8 cellular contexts compared by ENCODE assay signal in the genomic region with DNA sequence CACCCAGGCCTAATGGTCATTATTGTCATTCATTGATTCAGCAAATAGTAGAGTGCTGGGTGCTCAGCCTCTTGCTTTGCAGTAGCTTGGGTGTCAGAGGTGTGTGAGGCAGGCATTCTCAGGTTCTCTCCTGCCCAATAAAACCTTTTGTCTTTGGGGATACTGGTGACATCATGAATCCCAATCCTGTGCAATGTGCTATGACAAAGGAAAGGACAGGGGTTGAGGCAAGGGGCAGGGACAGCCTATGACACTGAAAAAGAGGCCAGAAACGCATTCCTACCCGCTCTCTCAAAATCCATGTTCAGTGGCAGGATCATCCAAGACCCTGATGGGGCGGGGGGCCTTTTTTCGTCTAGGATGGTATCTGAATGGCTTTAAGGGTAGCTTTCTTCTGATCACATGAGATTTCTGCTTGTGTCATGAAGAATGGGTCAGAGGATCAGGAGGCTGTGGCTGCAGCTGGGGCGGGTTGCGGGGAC. TPM values are rescaled to one million over a fixed set of nuclear protein-coding genes. Genes with fewer than 3 reads are reported as not detected.
DNase-seq lines count a peak whose midpoint lies in the region; ATAC-seq and TF ChIP-seq lines count a peak whose summit lies in the region.

No MANE protein-coding gene starts in this region.

- peaks cover 23% of the 10 kb centered on the region for H3K4me1 Mint-ChIP-seq in stimulated activated naive CD8-positive, alpha-beta T cell treated with anti-CD3 and anti-CD28 coated beads, Interleukin-15, Interleukin-2, amounts not matched to agents 100 ng/mL and 50 ng/mL, for 24 hours (ENCODE audit: low read depth)
- peaks cover 8% of the 10 kb centered on the region for H3K4me1 Mint-ChIP-seq in memory B cell

- peaks cover 10% of the 10 kb centered on the region for H3K36me3 Mint-ChIP-seq in stimulated activated naive CD8-positive, alpha-beta T cell treated with anti-CD3 and anti-CD28 coated beads, Interleukin-15, Interleukin-2, amounts not matched to agents 100 ng/mL and 50 ng/mL, for 24 hours (ENCODE audit: low read depth)
- no peaks in the 10 kb centered on the region for H3K36me3 Mint-ChIP-seq in memory B cell

- no peak for ATAC-seq in stimulated activated naive CD8-positive, alpha-beta T cell treated with anti-CD3 and anti-CD28 coated beads, Interleukin-15, Interleukin-2, amounts not matched to agents 100 U/mL and 50 U/mL, for 24 hours
- ATAC-seq in body of pancreas (no peak), memory B cell (ENCODE audit: low read depth) (no peak), GM21367 (IDR thresholded peaks at IDR 0.05; ENCODE audit: unreplicated experiment) (no peak), HG03159 (IDR thresholded peaks at IDR 0.05; ENCODE audit: unreplicated experiment) (no peak), HG02588 (IDR thresholded peaks at IDR 0.05; ENCODE audit: unreplicated experiment) (no peak)

- H3K4me1 ChIP-seq in body of pancreas, result peaks cover 25% of the 10 kb centered on the region

- no peaks in the 10 kb centered on the region for H3K9me3 ChIP-seq in body of pancreas

- H3K4me3 ChIP-seq in body of pancreas, result no peak overlapping the region

- H3K9me3 Mint-ChIP-seq in stimulated activated naive CD8-positive, alpha-beta T cell treated with anti-CD3 and anti-CD28 coated beads, Interleukin-15, Interleukin-2, amounts not matched to agents 100 ng/mL and 50 ng/mL, for 24 hours, result no peaks in the 10 kb centered on the region
- H3K9me3 Mint-ChIP-seq in memory B cell, result no peaks in the 10 kb centered on the region

- no peaks in the 10 kb centered on the region for H3K27me3 Mint-ChIP-seq in stimulated activated naive CD8-positive, alpha-beta T cell treated with anti-CD3 and anti-CD28 coated beads, Interleukin-15, Interleukin-2, amounts not matched to agents 100 ng/mL and 50 ng/mL, for 24 hours
- H3K27me3 Mint-ChIP-seq in memory B cell, result no peaks in the 10 kb centered on the region

- H3K27me3 ChIP-seq in body of pancreas, result no peaks in the 10 kb centered on the region

- H3K4me3 Mint-ChIP-seq in stimulated activated naive CD8-positive, alpha-beta T cell treated with anti-CD3 and anti-CD28 coated beads, Interleukin-15, Interleukin-2, amounts not matched to agents 100 ng/mL and 50 ng/mL, for 24 hours, result peak overlapping the region; percentile 93
- peak overlapping the region; percentile 93 for H3K4me3 Mint-ChIP-seq in memory B cell

- intact Hi-C loops in body of pancreas (cut with DNase I), result no loop called here

- peak overlapping the region; percentile 73 to 93 (median 90) for H3K27ac ChIP-seq in body of pancreas

- DNase-seq in stimulated activated naive CD8-positive, alpha-beta T cell treated with anti-CD3 and anti-CD28 coated beads, Interleukin-15, Interleukin-2, amounts not matched to agents 100 U/mL and 50 U/mL, for 24 hours, result no peak
- DNase-seq in body of pancreas, result no peak
- DNase-seq in memory B cell (ENCODE audit: low spot score in 2 of 2), result no peak
- DNase-seq in hepatic stellate cell (ENCODE audit: low spot score), result no peak

- H3K36me3 ChIP-seq in body of pancreas (replicated peaks in 1 of 2; ENCODE audit: insufficient read depth in 1 of 2, low read depth in 2 of 2), result no peaks in the 10 kb centered on the region

- 71 to 94% methylated on average over 3 to 6 of the region's 6 CpGs for WGBS in body of pancreas, 2 donors

- H3K27ac Mint-ChIP-seq in stimulated activated naive CD8-positive, alpha-beta T cell treated with anti-CD3 and anti-CD28 coated beads, Interleukin-15, Interleukin-2, amounts not matched to agents 100 ng/mL and 50 ng/mL, for 24 hours, result peak overlapping the region; percentile 83
- H3K27ac Mint-ChIP-seq in memory B cell, result peak overlapping the region; percentile 87

- TF ChIP-seq POLR2A in body of pancreas (IDR thresholded peaks at IDR 0.05), result no peak

- TF ChIP-seq CTCF in body of pancreas (IDR thresholded peaks at IDR 0.05), result no peak

RNA-seq across cellular contexts. Expression of a gene that starts 1.5 kb away (rescaled TPM):
- total RNA-seq in body of pancreas, result 10 to 100 TPM; 14.8 to 22.7 TPM
